Comparison of ENCODE assay signal across 1 cellular context in the genomic region with DNA sequence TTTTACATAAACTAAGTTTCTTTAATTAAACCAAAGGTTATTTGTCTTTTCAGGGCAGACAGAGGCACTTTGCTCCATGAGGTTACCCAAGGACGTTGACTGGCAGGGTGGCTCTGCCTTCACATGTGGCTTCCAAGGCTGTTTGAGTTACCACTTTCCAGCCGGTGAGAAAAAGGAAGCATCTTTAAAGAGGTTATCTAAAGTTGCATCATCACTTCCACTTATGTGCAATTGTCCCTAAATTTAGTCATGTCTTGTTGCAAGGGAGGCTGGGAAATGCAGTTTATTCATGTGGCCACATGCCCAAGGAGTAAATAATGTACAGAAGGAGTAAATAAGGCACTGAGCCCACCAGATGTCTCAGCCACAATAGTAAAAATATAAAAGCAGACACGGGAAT.
A peak's percentile ranks its signal among the peaks of the same experiment; 100 is the strongest.
TF ChIP-seq lines count a peak whose summit lies in the region.

No MANE protein-coding gene starts in this region.

TF ChIP-seq in K562, 482 proteins besides CTCF, POLR2A, EP300 and RAD21 (continued from another document and continues in another):
- TF ChIP-seq ZBTB11 (CRISPR knock-in tag; IDR thresholded peaks at IDR 0.05) (no peak), RNF2 (IDR thresholded peaks at IDR 0.05) (peak; percentile 45; the same call in 1 of the 2 replicates), KDM1A (IDR thresholded peaks at IDR 0.05) (no peak), L3MBTL2 (IDR thresholded peaks at IDR 0.05) (peak; percentile 68), NFE2 (IDR thresholded peaks at IDR 0.05; ENCODE audit: low read depth) (peak; percentile 44), HCFC1 (IDR thresholded peaks at IDR 0.05; ENCODE audit: low read depth, low read length) (peak; percentile 85), ZNF449 (CRISPR knock-in tag; IDR thresholded peaks at IDR 0.05) (no peak), MYC (IDR thresholded peaks at IDR 0.05; ENCODE audit: low read depth, low read length) (peak; percentile 66), MYC (CRISPR knock-in tag; IDR thresholded peaks at IDR 0.05; ENCODE audit: borderline replicate concordance, low read depth) (no peak), ZNF280A (IDR thresholded peaks at IDR 0.05; ENCODE audit: low read depth, partially characterized antibody) (no peak), ZKSCAN1 (IDR thresholded peaks at IDR 0.05; ENCODE audit: low read depth, low read length) (no peak), ZNF586 (CRISPR knock-in tag; conservative IDR thresholded peaks at IDR 0.05) (no peak), DACH1 (IDR thresholded peaks at IDR 0.05; ENCODE audit: partially characterized antibody) (no peak), GABPA (tag; conservative IDR thresholded peaks at IDR 0.05; ENCODE audit: low read depth) (peak; percentile 39; the same call in 1 of the 2 replicates), NR2C1 (IDR thresholded peaks at IDR 0.05) (peak; percentile 24; the same call in 1 of the 2 replicates), NR2C1 (tag; IDR thresholded peaks at IDR 0.05) (peak; percentile 83), PTBP1 (IDR thresholded peaks at IDR 0.05; ENCODE audit: low read depth, low read length) (no peak), CTBP1 (IDR thresholded peaks at IDR 0.05; ENCODE audit: borderline replicate concordance) (peak; percentile 65), GMEB1 (CRISPR knock-in tag; IDR thresholded peaks at IDR 0.05) (no peak), JUN (IDR thresholded peaks at IDR 0.05; ENCODE audit: borderline replicate concordance, low read depth, low read length) (peak; percentile 63; the same call in 1 of the 2 replicates), JUN (CRISPR knock-in tag; IDR thresholded peaks at IDR 0.05; ENCODE audit: borderline replicate concordance) (no peak), MCM5 (IDR thresholded peaks at IDR 0.05; ENCODE audit: low read depth) (no peak), MBD1 (CRISPR knock-in tag; IDR thresholded peaks at IDR 0.05) (no peak), NR2C2 (CRISPR knock-in tag; IDR thresholded peaks at IDR 0.05) (no peak), NR2C2 (tag; IDR thresholded peaks at IDR 0.05) (peak; percentile 51; the same call in 1 of the 2 replicates), GABPB1 (CRISPR knock-in tag; IDR thresholded peaks at IDR 0.05) (no peak), MITF (IDR thresholded peaks at IDR 0.05) (no peak), BDP1 (IDR thresholded peaks at IDR 0.05; ENCODE audit: insufficient read depth, insufficient read length) (no peak), ATF1 (CRISPR knock-in tag; IDR thresholded peaks at IDR 0.05) (no peak), ATF1 (tag; IDR thresholded peaks at IDR 0.05) (peak; percentile 67), FIP1L1 (IDR thresholded peaks at IDR 0.05; ENCODE audit: low read depth, low read length, poor library complexity, severe bottlenecking) (no peak), HMBOX1 (IDR thresholded peaks at IDR 0.05) (no peak), KAT2B (IDR thresholded peaks at IDR 0.05; ENCODE audit: low read depth, low read length) (no peak), ZNF140 (CRISPR knock-in tag; IDR thresholded peaks at IDR 0.05) (no peak), BRF1 (IDR thresholded peaks at IDR 0.05; ENCODE audit: borderline replicate concordance, extremely low read depth, insufficient read length) (no peak)
- TF ChIP-seq, protein P1, sequence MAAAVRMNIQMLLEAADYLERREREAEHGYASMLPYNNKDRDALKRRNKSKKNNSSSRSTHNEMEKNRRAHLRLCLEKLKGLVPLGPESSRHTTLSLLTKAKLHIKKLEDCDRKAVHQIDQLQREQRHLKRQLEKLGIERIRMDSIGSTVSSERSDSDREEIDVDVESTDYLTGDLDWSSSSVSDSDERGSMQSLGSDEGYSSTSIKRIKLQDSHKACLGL (CRISPR knock-in tag; IDR thresholded peaks at IDR 0.05; ENCODE audit: borderline replicate concordance, poor library complexity, severe bottlenecking): no peak
- TF ChIP-seq, protein P2, sequence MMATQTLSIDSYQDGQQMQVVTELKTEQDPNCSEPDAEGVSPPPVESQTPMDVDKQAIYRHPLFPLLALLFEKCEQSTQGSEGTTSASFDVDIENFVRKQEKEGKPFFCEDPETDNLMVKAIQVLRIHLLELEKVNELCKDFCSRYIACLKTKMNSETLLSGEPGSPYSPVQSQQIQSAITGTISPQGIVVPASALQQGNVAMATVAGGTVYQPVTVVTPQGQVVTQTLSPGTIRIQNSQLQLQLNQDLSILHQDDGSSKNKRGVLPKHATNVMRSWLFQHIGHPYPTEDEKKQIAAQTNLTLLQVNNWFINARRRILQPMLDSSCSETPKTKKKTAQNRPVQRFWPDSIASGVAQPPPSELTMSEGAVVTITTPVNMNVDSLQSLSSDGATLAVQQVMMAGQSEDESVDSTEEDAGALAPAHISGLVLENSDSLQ (IDR thresholded peaks at IDR 0.05): peak; percentile 54
- TF ChIP-seq, protein P3, sequence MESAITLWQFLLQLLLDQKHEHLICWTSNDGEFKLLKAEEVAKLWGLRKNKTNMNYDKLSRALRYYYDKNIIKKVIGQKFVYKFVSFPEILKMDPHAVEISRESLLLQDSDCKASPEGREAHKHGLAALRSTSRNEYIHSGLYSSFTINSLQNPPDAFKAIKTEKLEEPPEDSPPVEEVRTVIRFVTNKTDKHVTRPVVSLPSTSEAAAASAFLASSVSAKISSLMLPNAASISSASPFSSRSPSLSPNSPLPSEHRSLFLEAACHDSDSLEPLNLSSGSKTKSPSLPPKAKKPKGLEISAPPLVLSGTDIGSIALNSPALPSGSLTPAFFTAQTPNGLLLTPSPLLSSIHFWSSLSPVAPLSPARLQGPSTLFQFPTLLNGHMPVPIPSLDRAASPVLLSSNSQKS (CRISPR knock-in tag; IDR thresholded peaks at IDR 0.05): no peak
- TF ChIP-seq, protein P4, sequence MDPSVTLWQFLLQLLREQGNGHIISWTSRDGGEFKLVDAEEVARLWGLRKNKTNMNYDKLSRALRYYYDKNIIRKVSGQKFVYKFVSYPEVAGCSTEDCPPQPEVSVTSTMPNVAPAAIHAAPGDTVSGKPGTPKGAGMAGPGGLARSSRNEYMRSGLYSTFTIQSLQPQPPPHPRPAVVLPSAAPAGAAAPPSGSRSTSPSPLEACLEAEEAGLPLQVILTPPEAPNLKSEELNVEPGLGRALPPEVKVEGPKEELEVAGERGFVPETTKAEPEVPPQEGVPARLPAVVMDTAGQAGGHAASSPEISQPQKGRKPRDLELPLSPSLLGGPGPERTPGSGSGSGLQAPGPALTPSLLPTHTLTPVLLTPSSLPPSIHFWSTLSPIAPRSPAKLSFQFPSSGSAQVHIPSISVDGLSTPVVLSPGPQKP (CRISPR knock-in tag; IDR thresholded peaks at IDR 0.05): no peak
- TF ChIP-seq, protein P5, sequence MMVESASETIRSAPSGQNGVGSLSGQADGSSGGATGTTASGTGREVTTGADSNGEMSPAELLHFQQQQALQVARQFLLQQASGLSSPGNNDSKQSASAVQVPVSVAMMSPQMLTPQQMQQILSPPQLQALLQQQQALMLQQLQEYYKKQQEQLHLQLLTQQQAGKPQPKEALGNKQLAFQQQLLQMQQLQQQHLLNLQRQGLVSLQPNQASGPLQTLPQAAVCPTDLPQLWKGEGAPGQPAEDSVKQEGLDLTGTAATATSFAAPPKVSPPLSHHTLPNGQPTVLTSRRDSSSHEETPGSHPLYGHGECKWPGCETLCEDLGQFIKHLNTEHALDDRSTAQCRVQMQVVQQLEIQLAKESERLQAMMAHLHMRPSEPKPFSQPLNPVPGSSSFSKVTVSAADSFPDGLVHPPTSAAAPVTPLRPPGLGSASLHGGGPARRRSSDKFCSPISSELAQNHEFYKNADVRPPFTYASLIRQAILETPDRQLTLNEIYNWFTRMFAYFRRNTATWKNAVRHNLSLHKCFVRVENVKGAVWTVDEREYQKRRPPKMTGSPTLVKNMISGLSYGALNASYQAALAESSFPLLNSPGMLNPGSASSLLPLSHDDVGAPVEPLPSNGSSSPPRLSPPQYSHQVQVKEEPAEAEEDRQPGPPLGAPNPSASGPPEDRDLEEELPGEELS (CRISPR knock-in tag; IDR thresholded peaks at IDR 0.05; ENCODE audit: borderline replicate concordance): no peak
